1 cellular context compared by ENCODE assay signal in the genomic region with DNA sequence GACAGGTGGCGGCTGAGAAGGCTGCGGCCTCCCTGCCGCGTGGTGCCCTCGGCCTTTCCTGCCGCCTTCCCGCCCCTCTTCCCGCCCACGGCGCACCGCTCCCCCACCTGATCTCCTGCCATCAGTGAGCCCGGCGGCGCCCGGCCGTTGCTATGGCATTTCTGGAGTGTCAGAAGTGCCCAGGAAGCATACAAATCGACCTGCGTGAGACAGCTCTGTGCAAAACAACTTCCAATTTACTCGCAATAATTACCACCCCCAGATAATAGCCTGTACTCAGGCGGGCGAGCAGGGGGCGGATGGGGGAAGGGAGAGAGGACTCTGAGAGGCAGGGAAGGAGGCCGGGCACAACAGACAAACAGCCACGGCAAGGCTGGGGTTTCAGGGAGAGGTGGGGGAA.
TF ChIP-seq lines count a peak whose summit lies in the region.

No MANE protein-coding gene starts in this region.

TF ChIP-seq in IMR-90, 13 proteins besides CTCF, POLR2A, EP300 and RAD21:
- TF ChIP-seq CHD1 (IDR thresholded peaks at IDR 0.05; ENCODE audit: low read depth, low read length) (no peak), SMC3 (IDR thresholded peaks at IDR 0.05; ENCODE audit: low read depth, low read length) (no peak), FOS (IDR thresholded peaks at IDR 0.05; ENCODE audit: low read depth, low read length) (no peak), RFX5 (IDR thresholded peaks at IDR 0.05; ENCODE audit: low read depth, low read length) (no peak)
- TF ChIP-seq, protein P1, sequence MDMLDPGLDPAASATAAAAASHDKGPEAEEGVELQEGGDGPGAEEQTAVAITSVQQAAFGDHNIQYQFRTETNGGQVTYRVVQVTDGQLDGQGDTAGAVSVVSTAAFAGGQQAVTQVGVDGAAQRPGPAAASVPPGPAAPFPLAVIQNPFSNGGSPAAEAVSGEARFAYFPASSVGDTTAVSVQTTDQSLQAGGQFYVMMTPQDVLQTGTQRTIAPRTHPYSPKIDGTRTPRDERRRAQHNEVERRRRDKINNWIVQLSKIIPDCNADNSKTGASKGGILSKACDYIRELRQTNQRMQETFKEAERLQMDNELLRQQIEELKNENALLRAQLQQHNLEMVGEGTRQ (IDR thresholded peaks at IDR 0.05; ENCODE audit: low read depth, low read length), result no peak
- TF ChIP-seq, protein P2, sequence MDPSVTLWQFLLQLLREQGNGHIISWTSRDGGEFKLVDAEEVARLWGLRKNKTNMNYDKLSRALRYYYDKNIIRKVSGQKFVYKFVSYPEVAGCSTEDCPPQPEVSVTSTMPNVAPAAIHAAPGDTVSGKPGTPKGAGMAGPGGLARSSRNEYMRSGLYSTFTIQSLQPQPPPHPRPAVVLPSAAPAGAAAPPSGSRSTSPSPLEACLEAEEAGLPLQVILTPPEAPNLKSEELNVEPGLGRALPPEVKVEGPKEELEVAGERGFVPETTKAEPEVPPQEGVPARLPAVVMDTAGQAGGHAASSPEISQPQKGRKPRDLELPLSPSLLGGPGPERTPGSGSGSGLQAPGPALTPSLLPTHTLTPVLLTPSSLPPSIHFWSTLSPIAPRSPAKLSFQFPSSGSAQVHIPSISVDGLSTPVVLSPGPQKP (IDR thresholded peaks at IDR 0.05; ENCODE audit: borderline replicate concordance, low read depth, low read length), result no peak
